Comparison of ENCODE assay signal across 8 cellular contexts in the genomic region with DNA sequence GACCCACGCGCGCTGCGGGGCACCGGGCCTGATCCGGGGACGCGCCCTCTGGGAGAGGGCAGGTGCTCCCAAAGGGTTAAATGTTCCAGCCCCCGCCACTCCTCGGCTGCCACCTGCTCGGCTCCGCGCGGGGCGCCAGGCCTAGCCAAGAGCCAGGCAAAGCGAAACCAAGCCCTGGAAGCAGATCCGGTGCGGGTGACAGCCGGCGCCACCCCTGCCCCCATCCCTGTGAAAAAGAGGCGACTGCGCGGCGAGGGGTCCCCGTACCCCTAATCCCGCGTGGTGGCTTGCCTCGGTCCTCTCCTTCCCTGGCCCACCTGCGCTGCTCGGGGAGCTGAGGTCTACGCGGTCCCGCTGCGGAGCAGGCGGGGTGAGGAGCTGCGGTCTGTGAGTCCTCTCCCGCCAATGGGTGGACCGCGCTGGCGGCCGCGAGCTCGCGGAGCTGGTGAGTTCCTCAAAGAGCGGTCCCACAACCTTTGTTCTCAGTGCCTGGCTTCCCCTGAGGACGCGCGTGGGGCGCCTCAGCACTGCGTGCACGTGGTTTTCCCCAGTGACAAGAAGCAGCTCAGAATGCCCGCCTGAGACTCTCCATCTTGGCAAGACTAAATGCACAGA. TPM values are rescaled to one million over a fixed set of nuclear protein-coding genes. Genes with fewer than 3 reads are reported as not detected.
DNase-seq lines count a peak whose midpoint lies in the region; ATAC-seq and TF ChIP-seq lines count a peak whose summit lies in the region.

Gene ME3 (minus strand): TSS at position 610 of the 615 bp plus-strand sequence.

- H3K9ac ChIP-seq in BLaER1, result peak within 1 kb of the TSS; percentile 78

- H3K36me3 Mint-ChIP-seq in stimulated activated effector memory CD8-positive, alpha-beta T cell treated with anti-CD3 and anti-CD28 coated beads, Interleukin-12 subunit alpha, Interleukin-12 subunit beta, amount 100 ng/mL, for 72 hours, result no peaks in the 10 kb centered on the region

- H3K27ac Mint-ChIP-seq in stimulated activated effector memory CD8-positive, alpha-beta T cell treated with anti-CD3 and anti-CD28 coated beads, Interleukin-12 subunit alpha, Interleukin-12 subunit beta, amount 100 ng/mL, for 72 hours, result no peak within 1 kb of the TSS

- H3K27ac ChIP-seq in BLaER1, result peak within 1 kb of the TSS; percentile 80

- H3K4me3 ChIP-seq in BLaER1 (peak within 1 kb of the TSS; percentile 79), epithelial cell of proximal tubule (ENCODE audit: low read depth, low read length) (peak within 1 kb of the TSS; percentile 83), mononuclear cell (ENCODE audit: low read length) (peak within 1 kb of the TSS; percentile 49)

- no peaks in the 10 kb centered on the region for H4K20me1 ChIP-seq in BLaER1

- peak; percentile 60 for ATAC-seq in GM21390 (IDR thresholded peaks at IDR 0.05; ENCODE audit: unreplicated experiment)
- peak; percentile 78 for ATAC-seq in stimulated activated effector memory CD8-positive, alpha-beta T cell treated with anti-CD3 and anti-CD28 coated beads, Interleukin-12 subunit alpha, Interleukin-12 subunit beta, amount 100 ng/mL, for 72 hours

- no peaks in the 10 kb centered on the region for H3K36me3 ChIP-seq in BLaER1

- POLR2A ChIA-PET in HEK293T (lab: Yijun Ruan, JAX), result no interaction called here

- peak within 1 kb of the TSS; percentile 97 for H3K4me2 ChIP-seq in BLaER1

- CTCF ChIA-PET in HEK293T (lab: Yijun Ruan, JAX), result no interaction called here

- no peaks in the 10 kb centered on the region for H3K9me3 Mint-ChIP-seq in stimulated activated effector memory CD8-positive, alpha-beta T cell treated with anti-CD3 and anti-CD28 coated beads, Interleukin-12 subunit alpha, Interleukin-12 subunit beta, amount 100 ng/mL, for 72 hours

- peaks cover 14% of the 10 kb centered on the region; the same call in 1 of the 2 replicates for H3K4me1 ChIP-seq in BLaER1
- H3K4me1 ChIP-seq in mononuclear cell (ENCODE audit: insufficient read depth, low read length), result peaks cover 11% of the 10 kb centered on the region

- H3K27me3 ChIP-seq in BLaER1 (peaks cover 17% of the 10 kb centered on the region; the same call in 1 of the 2 replicates), mononuclear cell (ENCODE audit: insufficient read depth, low read length) (peaks cover 14% of the 10 kb centered on the region)

- DNase-seq in NCI-H69 (lab: John Stamatoyannopoulos, UW), result peak; percentile 88
- peak; percentile 39 for DNase-seq in activated T-cell treated with anti-CD3 and anti-CD28 coated beads, Interleukin-2, amount 50 U/mL, for 1 hour
- no peak for DNase-seq in epithelial cell of proximal tubule (ENCODE audit: low read depth)
- DNase-seq in stimulated activated effector memory CD8-positive, alpha-beta T cell treated with anti-CD3 and anti-CD28 coated beads, Interleukin-12 subunit alpha, Interleukin-12 subunit beta, amount 100 ng/mL, for 72 hours (ENCODE audit: low spot score in 2 of 2), result peak in 1 of 2 donors; percentile 66
- DNase-seq in HEK293T (ENCODE audit: extremely low spot score), result no peak

- no peaks in the 10 kb centered on the region for H3K4me1 Mint-ChIP-seq in stimulated activated effector memory CD8-positive, alpha-beta T cell treated with anti-CD3 and anti-CD28 coated beads, Interleukin-12 subunit alpha, Interleukin-12 subunit beta, amount 100 ng/mL, for 72 hours

- H3K9me3 ChIP-seq in BLaER1 (no peaks in the 10 kb centered on the region), mononuclear cell (ENCODE audit: low read depth, low read length) (no peaks in the 10 kb centered on the region)

- H3K4me3 Mint-ChIP-seq in stimulated activated effector memory CD8-positive, alpha-beta T cell treated with anti-CD3 and anti-CD28 coated beads, Interleukin-12 subunit alpha, Interleukin-12 subunit beta, amount 100 ng/mL, for 72 hours, result peak within 1 kb of the TSS; percentile 58

- no peak for TF ChIP-seq CTCF in epithelial cell of proximal tubule (conservative IDR thresholded peaks at IDR 0.05; ENCODE audit: low read depth, low read length)

TF ChIP-seq in HEK293T, 16 proteins besides CTCF, POLR2A, EP300 and RAD21:
- TF ChIP-seq SP1 (IDR thresholded peaks at IDR 0.05) (no peak), HDGF (IDR thresholded peaks at IDR 0.05; ENCODE audit: borderline replicate concordance) (no peak), FOXM1 (IDR thresholded peaks at IDR 0.05; ENCODE audit: borderline replicate concordance) (no peak), L3MBTL2 (conservative IDR thresholded peaks at IDR 0.05) (no peak), CTBP1 (IDR thresholded peaks at IDR 0.05; ENCODE audit: borderline replicate concordance) (no peak), ZNF384 (IDR thresholded peaks at IDR 0.05) (no peak), PKNOX1 (IDR thresholded peaks at IDR 0.05) (no peak), TARDBP (IDR thresholded peaks at IDR 0.05) (no peak), ELF4 (IDR thresholded peaks at IDR 0.05) (no peak), LEF1 (IDR thresholded peaks at IDR 0.05; ENCODE audit: borderline replicate concordance) (no peak), ARNT (IDR thresholded peaks at IDR 0.05) (no peak), FOXA1 (IDR thresholded peaks at IDR 0.05) (no peak), NFRKB (IDR thresholded peaks at IDR 0.05) (no peak), BHLHE40 (IDR thresholded peaks at IDR 0.05; ENCODE audit: borderline replicate concordance) (no peak), FOXK2 (IDR thresholded peaks at IDR 0.05) (no peak), SUZ12 (IDR thresholded peaks at IDR 0.05) (no peak)

RNA-seq across cellular contexts. Expression of gene ME3, which starts in this region (rescaled TPM):
- 25.0 and 35.2 TPM in 2 replicates for total RNA-seq in epithelial cell of proximal tubule
- 4.2 TPM for total RNA-seq in mononuclear cell

Comparison
In these comparisons a context has a peak if more than half of its experiments do, and no peak if none do; other contexts are left out.
1. DNase-seq: peak in NCI-H69 (single experiment) and activated T-cell treated with anti-CD3 and anti-CD28 coated beads, Interleukin-2, amount 50 U/mL, for 1 hour (single experiment); none in epithelial cell of proximal tubule (single experiment) and HEK293T (single experiment).
2. Peak in every context shown above with its lines, with median percentiles within 50 percentile points of each other: H3K4me3 ChIP-seq.